ENCODE assay signal across 26 cellular contexts in genomic region chr17:45844695-45845375, GRCh38. TPM values are rescaled to one million over a fixed set of nuclear protein-coding genes. Genes with fewer than 3 reads are reported as not detected.
"Had no signal": no experiment of that assay in that cellular context is flagged by ENCODE, and none has a peak within 500 bp of the region (broad histone marks: within the 10 kb centered on the region; RNA-seq: fewer than 3 reads in every experiment).

Gene SPPL2C, plus strand, starts transcription at chr17:45844881. Its CDS starts 26 bp downstream, at chr17:45844907.

- FAIRE-seq: astrocyte had no signal

- H3K4me2 ChIP-seq: hepatocyte, smooth muscle cell had no signal

- H3K27ac ChIP-seq: esophagus squamous epithelium, hepatocyte, right lobe of liver, thyroid gland, VCaP had no signal

- H3K4me1 ChIP-seq: esophagus squamous epithelium, right lobe of liver, thyroid gland had no signal

- H3K4me1 Mint-ChIP-seq: activated naive CD4-positive, alpha-beta T cell treated with anti-CD3 and anti-CD28 coated beads, Interleukin-2, amount 50 U/mL, for 24 hours; mesothelial cell of epicardium; neural crest cell; stimulated activated effector memory CD8-positive, alpha-beta T cell treated with anti-CD3 and anti-CD28 coated beads, Interleukin-12 subunit alpha, Interleukin-12 subunit beta, amount 100 ng/mL, for 72 hours had no signal

- H3K9me3 ChIP-seq: esophagus squamous epithelium, right lobe of liver, thyroid gland had no signal

- ATAC-seq: right lobe of liver; stimulated activated effector memory CD8-positive, alpha-beta T cell treated with anti-CD3 and anti-CD28 coated beads, Interleukin-12 subunit alpha, Interleukin-12 subunit beta, amount 100 ng/mL, for 72 hours had no signal

- H3K27me3 ChIP-seq: hepatocyte, right lobe of liver, thyroid gland had no signal

- H3K79me2 ChIP-seq: hepatocyte had no signal

- DNase-seq: activated CD4-positive, alpha-beta T cell treated with anti-CD3 and anti-CD28 coated beads, Interleukin-2, amount 50 U/mL, for 1 hour; activated CD4-positive, CD25-positive, alpha-beta regulatory T cell treated with anti-CD3 and anti-CD28 coated beads, Interleukin-2, amount 50 U/mL, for 72 hours; activated CD8-positive, alpha-beta memory T cell treated with anti-CD3 and anti-CD28 coated beads, Interleukin-2, amount 50 U/mL, for 48 hours; activated effector memory CD4-positive, alpha-beta T cell treated with anti-CD3 and anti-CD28 coated beads, Interleukin-2, amount 50 U/mL, for 16 hours; activated T-cell treated with anti-CD3 and anti-CD28 coated beads, Interleukin-2, amount 50 U/mL, for 48 hours; effector CD8-positive, alpha-beta T cell; esophagus squamous epithelium; stimulated activated CD4-positive, alpha-beta T cell treated with anti-CD3 and anti-CD28 coated beads, Interleukin-4, amount 100 ng/mL, for 24 hours; T-helper 2 cell; thyroid gland had no signal

- H3K36me3 ChIP-seq: esophagus squamous epithelium, right lobe of liver, thyroid gland had no signal

- H3K27me3 Mint-ChIP-seq: activated naive CD4-positive, alpha-beta T cell treated with anti-CD3 and anti-CD28 coated beads, Interleukin-2, amount 50 U/mL, for 24 hours; dendritic cell treated with granulocyte-macrophage colony-stimulating factor and Interleukin-4, amounts not matched to agents 40 ng/mL and 50 ng/mL, for 4 days had no signal

- H3K4me3 ChIP-seq: esophagus squamous epithelium, hepatocyte, lung, right lobe of liver, smooth muscle cell, thyroid gland had no signal

- H2AFZ ChIP-seq: hepatocyte had no signal

- H3K4me3 Mint-ChIP-seq: activated naive CD4-positive, alpha-beta T cell treated with anti-CD3 and anti-CD28 coated beads, Interleukin-2, amount 50 U/mL, for 24 hours; dendritic cell treated with granulocyte-macrophage colony-stimulating factor and Interleukin-4, amounts not matched to agents 40 ng/mL and 50 ng/mL, for 4 days; mesothelial cell of epicardium; neural crest cell; stimulated activated effector memory CD8-positive, alpha-beta T cell treated with anti-CD3 and anti-CD28 coated beads, Interleukin-12 subunit alpha, Interleukin-12 subunit beta, amount 100 ng/mL, for 72 hours had no signal

- H3K9me3 Mint-ChIP-seq: activated naive CD4-positive, alpha-beta T cell treated with anti-CD3 and anti-CD28 coated beads, Interleukin-2, amount 50 U/mL, for 24 hours; dendritic cell treated with granulocyte-macrophage colony-stimulating factor and Interleukin-4, amounts not matched to agents 40 ng/mL and 50 ng/mL, for 4 days; mesothelial cell of epicardium; neural crest cell; stimulated activated effector memory CD8-positive, alpha-beta T cell treated with anti-CD3 and anti-CD28 coated beads, Interleukin-12 subunit alpha, Interleukin-12 subunit beta, amount 100 ng/mL, for 72 hours had no signal

- H3K36me3 Mint-ChIP-seq: activated naive CD4-positive, alpha-beta T cell treated with anti-CD3 and anti-CD28 coated beads, Interleukin-2, amount 50 U/mL, for 24 hours; mesothelial cell of epicardium; stimulated activated effector memory CD8-positive, alpha-beta T cell treated with anti-CD3 and anti-CD28 coated beads, Interleukin-12 subunit alpha, Interleukin-12 subunit beta, amount 100 ng/mL, for 72 hours had no signal

- H3K27ac Mint-ChIP-seq: activated naive CD4-positive, alpha-beta T cell treated with anti-CD3 and anti-CD28 coated beads, Interleukin-2, amount 50 U/mL, for 24 hours; dendritic cell treated with granulocyte-macrophage colony-stimulating factor and Interleukin-4, amounts not matched to agents 40 ng/mL and 50 ng/mL, for 4 days; mesothelial cell of epicardium; stimulated activated effector memory CD8-positive, alpha-beta T cell treated with anti-CD3 and anti-CD28 coated beads, Interleukin-12 subunit alpha, Interleukin-12 subunit beta, amount 100 ng/mL, for 72 hours had no signal

RNA-seq across cellular contexts. Expression of gene SPPL2C, which starts in this region (rescaled TPM):
- total RNA-seq: astrocyte, esophagus squamous epithelium, hepatocyte, lung, mesothelial cell of epicardium, myocyte, neural crest cell, osteocyte, pulmonary artery endothelial cell, right lobe of liver, smooth muscle cell, urinary bladder had no signal
- polyA plus RNA-seq: adipose tissue, hepatocyte, lung, smooth muscle cell, urinary bladder had no signal
